11 cellular contexts compared by ENCODE assay signal in the genomic region with DNA sequence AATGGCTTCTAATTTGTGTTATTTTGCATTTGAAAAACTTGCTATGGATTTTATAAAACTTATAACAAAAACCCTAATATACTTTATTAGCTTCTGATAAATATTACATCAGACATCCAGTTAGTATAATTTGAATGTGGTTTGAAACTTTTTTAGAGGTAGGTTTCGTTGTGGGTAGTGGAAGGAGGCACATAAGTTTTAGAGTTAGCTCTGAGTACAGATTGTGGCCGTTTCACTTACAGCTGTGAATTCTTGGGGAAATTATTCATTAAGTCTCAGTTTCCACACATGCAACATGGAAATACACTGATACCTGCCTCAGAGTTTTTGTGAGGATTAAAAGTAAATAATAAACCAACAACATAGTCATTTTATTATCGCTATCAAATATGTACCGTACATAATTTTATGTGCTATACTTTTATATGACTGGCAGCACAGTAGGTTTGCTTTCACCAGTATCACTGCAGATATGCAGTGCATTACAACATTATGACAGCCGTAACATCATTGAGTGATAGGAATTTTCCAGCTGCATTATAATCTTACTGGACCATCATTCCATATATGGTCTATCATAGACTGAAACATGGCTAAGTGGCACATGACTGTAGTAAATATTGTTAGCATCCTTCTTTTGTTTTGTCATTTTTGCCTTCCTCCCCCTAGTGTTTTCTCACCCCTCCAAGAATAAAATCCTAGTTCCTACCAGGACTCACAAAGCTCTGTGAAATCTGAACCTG.
A peak's percentile ranks its signal among the peaks of the same experiment; 100 is the strongest.
DNase-seq lines count a peak whose midpoint lies in the region; ATAC-seq and TF ChIP-seq lines count a peak whose summit lies in the region.
"Had no signal": no experiment of that assay in that cellular context is flagged by ENCODE, and none has a peak within 500 bp of the region (broad histone marks: within the 10 kb centered on the region; RNA-seq: fewer than 3 reads in every experiment).

No MANE protein-coding gene starts in this region.

- H3K36me3 Mint-ChIP-seq in activated naive CD8-positive, alpha-beta T cell treated with anti-CD3 and anti-CD28 coated beads, Interleukin-2, amount 50 U/mL, for 24 hours (ENCODE audit: low read depth) = peaks cover 24% of the 10 kb centered on the region

- peak overlapping the region; percentile 15 for H3K4me3 Mint-ChIP-seq in activated naive CD8-positive, alpha-beta T cell treated with anti-CD3 and anti-CD28 coated beads, Interleukin-2, amount 50 U/mL, for 24 hours

- H3K27ac Mint-ChIP-seq in activated naive CD8-positive, alpha-beta T cell treated with anti-CD3 and anti-CD28 coated beads, Interleukin-2, amount 50 U/mL, for 24 hours = peak overlapping the region; percentile 29

- ATAC-seq in GM19452 (IDR thresholded peaks at IDR 0.05; ENCODE audit: unreplicated experiment) = peak; percentile 77
- ATAC-seq in HG03135 (IDR thresholded peaks at IDR 0.05; ENCODE audit: unreplicated experiment) = peak; percentile 62
- peak; percentile 62 for ATAC-seq in activated naive CD8-positive, alpha-beta T cell treated with anti-CD3 and anti-CD28 coated beads, Interleukin-2, amount 50 U/mL, for 24 hours

- no peak overlapping the region for H3K4me3 ChIP-seq in coronary artery
- H3K4me3 ChIP-seq: Peyer's patch had no signal

- H3K27me3 Mint-ChIP-seq in activated naive CD8-positive, alpha-beta T cell treated with anti-CD3 and anti-CD28 coated beads, Interleukin-2, amount 50 U/mL, for 24 hours = no peaks in the 10 kb centered on the region

- peak; percentile 31 for DNase-seq in GM13976 (ENCODE audit: low spot score)
- DNase-seq in activated naive CD8-positive, alpha-beta T cell treated with anti-CD3 and anti-CD28 coated beads, Interleukin-2, amount 50 U/mL, for 24 hours = no peak
- DNase-seq in coronary artery (ENCODE audit: low spot score) = no peak
- no peak for DNase-seq in NCI-H2029 treated with DMSO at 0.1 percent for 48 hours (lab: John Stamatoyannopoulos, UW)
- no peak for DNase-seq in NOMO-1 (lab: John Stamatoyannopoulos, UW; ENCODE audit: unreplicated experiment in 2 of 2)
- DNase-seq in HUDEP-2 (lab: John Stamatoyannopoulos, UW; ENCODE audit: unreplicated experiment in 76 of 76) = no peak
- DNase-seq: activated CD4-positive, alpha-beta T cell treated with anti-CD3 and anti-CD28 coated beads, Interleukin-2, amount 50 U/mL, for 1 hour; Calu3; Peyer's patch had no signal

- no peaks in the 10 kb centered on the region for H3K9me3 Mint-ChIP-seq in activated naive CD8-positive, alpha-beta T cell treated with anti-CD3 and anti-CD28 coated beads, Interleukin-2, amount 50 U/mL, for 24 hours

- peaks cover 62% of the 10 kb centered on the region for H3K4me1 Mint-ChIP-seq in activated naive CD8-positive, alpha-beta T cell treated with anti-CD3 and anti-CD28 coated beads, Interleukin-2, amount 50 U/mL, for 24 hours

- TF ChIP-seq CTCF in GM13976 (IDR thresholded peaks at IDR 0.05; ENCODE audit: borderline replicate concordance, control extremely low read depth, extremely low read depth, insufficient read depth, missing control alignments) = no peak
- no peak for TF ChIP-seq CTCF in coronary artery (IDR thresholded peaks at IDR 0.05)

- H3K27ac ChIP-seq in coronary artery = peak overlapping the region in 1 of 2 donors; percentile 20

- in situ Hi-C loops in GM13976 (cut with MboI; ENCODE audit: low sequenced_read_pairs, unreplicated experiment) = no loop called here
